8 cellular contexts compared by ENCODE assay signal in genomic region chr15:48330045-48330840, GRCh38. TPM values are rescaled to one million over a fixed set of nuclear protein-coding genes. Genes with fewer than 3 reads are reported as not detected.
DNase-seq lines count a peak whose midpoint lies in the region; ATAC-seq lines count a peak whose summit lies in the region.

No MANE protein-coding gene starts in this region.

- no peak for ATAC-seq in stimulated activated memory B cell treated with anti-CD40 and anti-IgM and Interleukin-4, amounts not matched to agents 10 μg/mL and 1 μg/mL and 100 μg/mL, for 72 hours
- ATAC-seq in GM21576 (IDR thresholded peaks at IDR 0.05; ENCODE audit: unreplicated experiment) = no peak

- H3K36me3 ChIP-seq in iPS-18a (ENCODE audit: control insufficient read depth, low read depth, low read length) = peaks cover 15% of the 10 kb centered on the region

- peak overlapping the region; percentile 86 for H3K4me3 ChIP-seq in iPS-18a (ENCODE audit: low read length)

- peak overlapping the region; percentile 88 for H3K9ac ChIP-seq in iPS-18a (ENCODE audit: low read length)

- H3K27me3 ChIP-seq in iPS-18a (ENCODE audit: control insufficient read depth, insufficient read depth, low read length) = no peaks in the 10 kb centered on the region

- POLR2A ChIA-PET in activated CD4-positive, alpha-beta T cell treated with anti-CD3 and anti-CD28 coated beads, Interleukin-2, amount 10 ng/mL, durations not matched to agents 7 days and 5 days (lab: Charles Lee) = no interaction called here

- H3K4me1 ChIP-seq in iPS-18a (ENCODE audit: control insufficient read depth, low read depth, low read length) = peaks cover 18% of the 10 kb centered on the region

- intact Hi-C loops in activated T-helper 1 cell treated with anti-CD3 and anti-CD28 coated beads, Interleukin-12 subunit alpha, Interleukin-12 subunit beta, Interleukin-2, Interleukin-4 antibody, amounts not matched to agents 30 ng/mL and 10 ng/mL and 1 ng/mL, durations not matched to agents 14 hours and 24 hours and 36 hours (cut with micrococcal nuclease) = loop anchor here (2.0 to 10.0 kb wide), 5 partner anchors 547 to 1291 kb away; partner anchors contain the start of genes COPS2, DTWD1, EID1 and FAM227B

- peaks cover 32% of the 10 kb centered on the region for H3K36me3 Mint-ChIP-seq in activated CD4-positive, alpha-beta T cell treated with anti-CD3 and anti-CD28 coated beads, Interleukin-2, amount 10 ng/mL, durations not matched to agents 7 days and 5 days (ENCODE audit: low read depth)
- peaks cover 25% of the 10 kb centered on the region for H3K36me3 Mint-ChIP-seq in activated T-helper 1 cell treated with anti-CD3 and anti-CD28 coated beads, Interleukin-12 subunit alpha, Interleukin-12 subunit beta, Interleukin-2, Interleukin-4 antibody, amounts not matched to agents 30 ng/mL and 10 ng/mL and 1 ng/mL, durations not matched to agents 14 hours and 24 hours and 36 hours (ENCODE audit: low read depth)
- peaks cover 8% of the 10 kb centered on the region for H3K36me3 Mint-ChIP-seq in stimulated activated memory B cell treated with anti-CD40 and anti-IgM and Interleukin-4, amounts not matched to agents 10 μg/mL and 1 μg/mL and 100 μg/mL, for 72 hours

- DNase-seq in activated CD4-positive, alpha-beta T cell treated with anti-CD3 and anti-CD28 coated beads, Interleukin-2, amount 10 ng/mL, durations not matched to agents 7 days and 5 days = no peak
- no peak for DNase-seq in activated CD4-positive, alpha-beta T cell treated with anti-CD3 and anti-CD28 coated beads for 4 hours
- DNase-seq in activated T-helper 1 cell treated with anti-CD3 and anti-CD28 coated beads, Interleukin-12 subunit alpha, Interleukin-12 subunit beta, Interleukin-2, Interleukin-4 antibody, amounts not matched to agents 30 ng/mL and 10 ng/mL and 1 ng/mL, durations not matched to agents 14 hours and 24 hours and 36 hours (ENCODE audit: low spot score) = no peak
- no peak for DNase-seq in NCI-H2081 (lab: John Stamatoyannopoulos, UW)
- no peak for DNase-seq in stimulated activated CD8-positive, alpha-beta memory T cell treated with anti-CD3 and anti-CD28 coated beads, Interleukin-4, amount 100 ng/mL, for 48 hours

- no peaks in the 10 kb centered on the region for H3K9me3 Mint-ChIP-seq in activated CD4-positive, alpha-beta T cell treated with anti-CD3 and anti-CD28 coated beads, Interleukin-2, amount 10 ng/mL, durations not matched to agents 7 days and 5 days
- H3K9me3 Mint-ChIP-seq in activated T-helper 1 cell treated with anti-CD3 and anti-CD28 coated beads, Interleukin-12 subunit alpha, Interleukin-12 subunit beta, Interleukin-2, Interleukin-4 antibody, amounts not matched to agents 30 ng/mL and 10 ng/mL and 1 ng/mL, durations not matched to agents 14 hours and 24 hours and 36 hours = no peaks in the 10 kb centered on the region
- no peaks in the 10 kb centered on the region for H3K9me3 Mint-ChIP-seq in stimulated activated memory B cell treated with anti-CD40 and anti-IgM and Interleukin-4, amounts not matched to agents 10 μg/mL and 1 μg/mL and 100 μg/mL, for 72 hours

- CTCF ChIA-PET in activated CD4-positive, alpha-beta T cell treated with anti-CD3 and anti-CD28 coated beads, Interleukin-2, amount 10 ng/mL, durations not matched to agents 7 days and 5 days (lab: Charles Lee) = interaction anchor here (0.6 kb wide), 1 partner anchor 291 kb away, joined by 6 read pairs; no protein-coding TSS in a partner anchor

- H3K27ac ChIP-seq in iPS-18a (ENCODE audit: low read length) = no peak overlapping the region

- H3K9me3 ChIP-seq in iPS-18a (ENCODE audit: control insufficient read depth, low read depth, low read length) = no peaks in the 10 kb centered on the region

- H3K27ac Mint-ChIP-seq in activated CD4-positive, alpha-beta T cell treated with anti-CD3 and anti-CD28 coated beads, Interleukin-2, amount 10 ng/mL, durations not matched to agents 7 days and 5 days = peak overlapping the region; percentile 100
- H3K27ac Mint-ChIP-seq in activated T-helper 1 cell treated with anti-CD3 and anti-CD28 coated beads, Interleukin-12 subunit alpha, Interleukin-12 subunit beta, Interleukin-2, Interleukin-4 antibody, amounts not matched to agents 30 ng/mL and 10 ng/mL and 1 ng/mL, durations not matched to agents 14 hours and 24 hours and 36 hours = peak overlapping the region; percentile 99
- H3K27ac Mint-ChIP-seq in stimulated activated memory B cell treated with anti-CD40 and anti-IgM and Interleukin-4, amounts not matched to agents 10 μg/mL and 1 μg/mL and 100 μg/mL, for 72 hours = peak overlapping the region; percentile 98

- H3K4me3 Mint-ChIP-seq in activated CD4-positive, alpha-beta T cell treated with anti-CD3 and anti-CD28 coated beads, Interleukin-2, amount 10 ng/mL, durations not matched to agents 7 days and 5 days = peak overlapping the region; percentile 90
- H3K4me3 Mint-ChIP-seq in activated T-helper 1 cell treated with anti-CD3 and anti-CD28 coated beads, Interleukin-12 subunit alpha, Interleukin-12 subunit beta, Interleukin-2, Interleukin-4 antibody, amounts not matched to agents 30 ng/mL and 10 ng/mL and 1 ng/mL, durations not matched to agents 14 hours and 24 hours and 36 hours = peak overlapping the region; percentile 100
- H3K4me3 Mint-ChIP-seq in stimulated activated memory B cell treated with anti-CD40 and anti-IgM and Interleukin-4, amounts not matched to agents 10 μg/mL and 1 μg/mL and 100 μg/mL, for 72 hours = peak overlapping the region; percentile 97

- no peaks in the 10 kb centered on the region for H3K27me3 Mint-ChIP-seq in activated CD4-positive, alpha-beta T cell treated with anti-CD3 and anti-CD28 coated beads, Interleukin-2, amount 10 ng/mL, durations not matched to agents 7 days and 5 days
- H3K27me3 Mint-ChIP-seq in activated T-helper 1 cell treated with anti-CD3 and anti-CD28 coated beads, Interleukin-12 subunit alpha, Interleukin-12 subunit beta, Interleukin-2, Interleukin-4 antibody, amounts not matched to agents 30 ng/mL and 10 ng/mL and 1 ng/mL, durations not matched to agents 14 hours and 24 hours and 36 hours (ENCODE audit: insufficient read depth) = no peaks in the 10 kb centered on the region
- no peaks in the 10 kb centered on the region for H3K27me3 Mint-ChIP-seq in stimulated activated memory B cell treated with anti-CD40 and anti-IgM and Interleukin-4, amounts not matched to agents 10 μg/mL and 1 μg/mL and 100 μg/mL, for 72 hours

- peaks cover 42% of the 10 kb centered on the region for H3K4me1 Mint-ChIP-seq in activated CD4-positive, alpha-beta T cell treated with anti-CD3 and anti-CD28 coated beads, Interleukin-2, amount 10 ng/mL, durations not matched to agents 7 days and 5 days
- peaks cover 41% of the 10 kb centered on the region for H3K4me1 Mint-ChIP-seq in activated T-helper 1 cell treated with anti-CD3 and anti-CD28 coated beads, Interleukin-12 subunit alpha, Interleukin-12 subunit beta, Interleukin-2, Interleukin-4 antibody, amounts not matched to agents 30 ng/mL and 10 ng/mL and 1 ng/mL, durations not matched to agents 14 hours and 24 hours and 36 hours (ENCODE audit: low read depth)
- H3K4me1 Mint-ChIP-seq in stimulated activated memory B cell treated with anti-CD40 and anti-IgM and Interleukin-4, amounts not matched to agents 10 μg/mL and 1 μg/mL and 100 μg/mL, for 72 hours = peaks cover 38% of the 10 kb centered on the region

RNA-seq across cellular contexts. Expression of gene DUT, which starts 1.0 kb away (rescaled TPM):
- total RNA-seq in activated CD4-positive, alpha-beta T cell treated with anti-CD3 and anti-CD28 coated beads, Interleukin-2, amount 10 ng/mL, durations not matched to agents 7 days and 5 days = 100 to 1,000 TPM; 291 to 308 TPM
- total RNA-seq in activated T-helper 1 cell treated with anti-CD3 and anti-CD28 coated beads, Interleukin-12 subunit alpha, Interleukin-12 subunit beta, Interleukin-2, Interleukin-4 antibody, amounts not matched to agents 30 ng/mL and 10 ng/mL and 1 ng/mL, durations not matched to agents 14 hours and 24 hours and 36 hours = 244 and 252 TPM in 2 replicates
